ENCODE assay signal across 18 cellular contexts in the genomic region with DNA sequence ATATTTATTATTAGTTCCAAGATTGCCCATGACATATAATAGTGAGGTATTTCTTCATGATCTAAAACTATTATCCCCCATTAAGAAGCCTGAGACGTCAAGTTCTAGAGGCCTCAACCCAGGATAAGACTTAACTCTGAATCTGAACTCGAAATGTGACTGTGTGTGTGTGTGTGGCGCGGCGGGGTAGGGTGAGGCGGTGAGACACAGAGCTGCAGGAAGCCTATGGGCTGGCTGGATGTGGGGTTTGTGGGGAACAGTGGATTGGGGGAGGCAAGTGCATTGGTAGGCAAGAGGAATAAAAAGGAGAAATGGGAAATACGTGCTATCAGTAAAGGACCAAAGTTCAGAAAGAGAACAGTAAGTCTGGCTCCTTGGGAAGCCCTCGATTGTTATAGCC.
DNase-seq lines count a peak whose midpoint lies in the region; ATAC-seq and TF ChIP-seq lines count a peak whose summit lies in the region.
"Had no signal": no experiment of that assay in that cellular context is flagged by ENCODE, and none has a peak within 500 bp of the region (broad histone marks: within the 10 kb centered on the region; RNA-seq: fewer than 3 reads in every experiment).

No MANE protein-coding gene starts in this region.

- H4K20me1 ChIP-seq in neural progenitor cell (ENCODE audit: low read depth) (no peaks in the 10 kb centered on the region), SK-N-SH (ENCODE audit: insufficient read depth) (no peaks in the 10 kb centered on the region)

- H3K27ac ChIP-seq in adipose tissue (ENCODE audit: low read depth, low read length): peak overlapping the region; percentile 44
- no peak overlapping the region for H3K27ac ChIP-seq in neural progenitor cell
- H3K27ac ChIP-seq in upper lobe of left lung: peak overlapping the region in 3 of 4 donors; percentile 19 to 52 (median 47)
- H3K27ac ChIP-seq in coronary artery: no peak overlapping the region
- no peak overlapping the region for H3K27ac ChIP-seq in SK-N-SH (ENCODE audit: low read depth in 2 of 2, low read length in 1 of 2)
- H3K27ac ChIP-seq: C4-2B, RWPE1 had no signal

- no peaks in the 10 kb centered on the region for H3K9me2 ChIP-seq in SK-N-SH

- CTCF ChIA-PET in SK-N-SH (lab: Yijun Ruan, JAX): no interaction called here

- no peaks in the 10 kb centered on the region for H3K27me3 Mint-ChIP-seq in neural progenitor cell (ENCODE audit: insufficient read depth, low read depth)

- WGBS in adipose tissue, 3 donors: 81 to 88% (median 85%) methylated on average over 8 of the region's 8 CpGs
- WGBS in upper lobe of left lung, 2 donors: 86 to 91% methylated on average over 8 of the region's 8 CpGs
- WGBS in SK-N-SH (ENCODE audit: low lambda C conversion rate): 59% methylated on average over 8 of the region's 8 CpGs

- no peak overlapping the region for H3K4me2 ChIP-seq in neural progenitor cell
- no peak overlapping the region for H3K4me2 ChIP-seq in SK-N-SH

- DNase-seq in activated gamma-delta T cell (lab: John Stamatoyannopoulos, UW): peak; percentile 4
- no peak for DNase-seq in activated gamma-delta T cell treated with Interleukin-2 at 50 U/mL for 16 hours
- no peak for DNase-seq in neural progenitor cell (ENCODE audit: low spot score)
- DNase-seq in upper lobe of left lung: peak in 1 of 2 donors; percentile 25
- no peak for DNase-seq in coronary artery (ENCODE audit: low spot score)
- DNase-seq in cerebellar cortex (ENCODE audit: low spot score): no peak
- DNase-seq in SK-N-SH: no peak
- DNase-seq: DMS79 treated with DMSO at 0.1 percent for 48 hours, H7, Kasumi-1, NCI-H1092, NCI-H1436, NCI-H1930, NCI-H510A, SHP77 treated with DMSO at 0.1 percent for 48 hours had no signal

- H3K4me3 ChIP-seq in neural progenitor cell: no peak overlapping the region
- no peak overlapping the region for H3K4me3 ChIP-seq in upper lobe of left lung
- H3K4me3 ChIP-seq in coronary artery: no peak overlapping the region
- no peak overlapping the region for H3K4me3 ChIP-seq in SK-N-SH (ENCODE audit: low read depth in 2 of 2, low read length in 1 of 2)

- H3K36me3 ChIP-seq in neural progenitor cell (no peaks in the 10 kb centered on the region), upper lobe of left lung (no peaks in the 10 kb centered on the region), SK-N-SH (replicated peaks in 1 of 2; ENCODE audit: control insufficient read depth in 1 of 2, insufficient read depth in 2 of 2, low read length in 1 of 2) (no peaks in the 10 kb centered on the region)

- TF ChIP-seq POLR2A in upper lobe of left lung (IDR thresholded peaks at IDR 0.05): no peak

- H3K9me3 ChIP-seq in neural progenitor cell (ENCODE audit: low read depth) (no peaks in the 10 kb centered on the region), upper lobe of left lung (no peaks in the 10 kb centered on the region), SK-N-SH (no peaks in the 10 kb centered on the region)

- H3F3A ChIP-seq in neural progenitor cell (ENCODE audit: low read depth): no peaks in the 10 kb centered on the region
- H3F3A ChIP-seq in SK-N-SH (replicated peaks; ENCODE audit: insufficient read depth): no peaks in the 10 kb centered on the region

- no peak for ATAC-seq in upper lobe of left lung (ENCODE audit: low FRiP score in 2 of 2)

- no peak overlapping the region for H3K9ac ChIP-seq in neural progenitor cell
- no peak overlapping the region for H3K9ac ChIP-seq in SK-N-SH

- peaks cover 3% of the 10 kb centered on the region for H3K4me1 Mint-ChIP-seq in neural progenitor cell

- TF ChIP-seq CTCF in neural progenitor cell (IDR thresholded peaks at IDR 0.05) (no peak), upper lobe of left lung (IDR thresholded peaks at IDR 0.05) (no peak), coronary artery (IDR thresholded peaks at IDR 0.05) (no peak), SK-N-SH (IDR thresholded peaks at IDR 0.05) (no peak)

- no peaks in the 10 kb centered on the region for H3K9me3 Mint-ChIP-seq in neural progenitor cell

- TF ChIP-seq RAD21 in SK-N-SH (IDR thresholded peaks at IDR 0.05; ENCODE audit: low read length): no peak

- POLR2A ChIA-PET in SK-N-SH (lab: Yijun Ruan, JAX): no interaction called here

- H3K27me3 ChIP-seq in neural progenitor cell (no peaks in the 10 kb centered on the region), upper lobe of left lung (no peaks in the 10 kb centered on the region), SK-N-SH (ENCODE audit: insufficient read depth) (peaks cover 4% of the 10 kb centered on the region; the same call in 1 of the 2 replicates)

- no peaks in the 10 kb centered on the region for H3K36me3 Mint-ChIP-seq in neural progenitor cell

- no peak overlapping the region for H3K4me3 Mint-ChIP-seq in neural progenitor cell

- peak overlapping the region; percentile 26 for H3K27ac Mint-ChIP-seq in neural progenitor cell

- H2AFZ ChIP-seq in neural progenitor cell (replicated peaks): no peak overlapping the region
- no peak overlapping the region for H2AFZ ChIP-seq in SK-N-SH (ENCODE audit: low read depth)

- H3K4me1 ChIP-seq in neural progenitor cell: peaks cover 5% of the 10 kb centered on the region
- H3K4me1 ChIP-seq in upper lobe of left lung: peaks cover 0 to 4% (median 2%) of the 10 kb centered on the region in 4 donors
- H3K4me1 ChIP-seq in SK-N-SH (ENCODE audit: control insufficient read depth in 1 of 2, insufficient read depth in 2 of 2, low read depth in 1 of 2, low read length in 1 of 2): no peaks in the 10 kb centered on the region

- no peak for TF ChIP-seq EP300 in upper lobe of left lung (IDR thresholded peaks at IDR 0.05)
- TF ChIP-seq EP300 in SK-N-SH (IDR thresholded peaks at IDR 0.05; ENCODE audit: borderline replicate concordance in 1 of 2, low read depth in 1 of 2, low read length in 1 of 2): no peak

- H3K79me2 ChIP-seq in neural progenitor cell (ENCODE audit: low read depth) (no peaks in the 10 kb centered on the region), SK-N-SH (ENCODE audit: insufficient read depth) (no peaks in the 10 kb centered on the region)

TF ChIP-seq in SK-N-SH, 30 proteins besides CTCF, POLR2A, EP300 and RAD21:
- no peak for TF ChIP-seq ELF1 (IDR thresholded peaks at IDR 0.05)
- TF ChIP-seq POLR2AphosphoS5 (IDR thresholded peaks at IDR 0.05; ENCODE audit: low read depth, low read length): no peak
- no peak for TF ChIP-seq MEF2A (IDR thresholded peaks at IDR 0.05; ENCODE audit: borderline replicate concordance, low read depth)
- TF ChIP-seq GATA2 (CRISPR knock-in tag; IDR thresholded peaks at IDR 0.05): no peak
- TF ChIP-seq TCF12 (IDR thresholded peaks at IDR 0.05): no peak
- no peak for TF ChIP-seq TAF1 (IDR thresholded peaks at IDR 0.05; ENCODE audit: borderline replicate concordance, low read depth, low read length)
- TF ChIP-seq RXRA (IDR thresholded peaks at IDR 0.05; ENCODE audit: borderline replicate concordance, low read depth): no peak

Comparison
In these comparisons a context has a peak if more than half of its experiments do, and no peak if none do; other contexts are left out.
1. H3K27ac ChIP-seq: peak in adipose tissue (single experiment) and upper lobe of left lung (3 of 4); none in neural progenitor cell (single experiment), coronary artery (0 of 2) and SK-N-SH (0 of 2).